11 cellular contexts compared by ENCODE assay signal in genomic region chr7:90710466-90710850, GRCh38.
DNase-seq lines count a peak whose midpoint lies in the region; ATAC-seq, FAIRE-seq and TF ChIP-seq lines count a peak whose summit lies in the region.
"Had no signal": no experiment of that assay in that cellular context is flagged by ENCODE, and none has a peak within 500 bp of the region (broad histone marks: within the 10 kb centered on the region; RNA-seq: fewer than 3 reads in every experiment).

No MANE protein-coding gene starts in this region.

- H3K27me3 ChIP-seq in brain microvascular endothelial cell (replicated peaks) (no peaks in the 10 kb centered on the region), colonic mucosa (no peaks in the 10 kb centered on the region)

- intact Hi-C loops in colonic mucosa (cut with DNase I), result no loop called here

- H3K9me3 ChIP-seq in colonic mucosa, result no peaks in the 10 kb centered on the region

- H3K9ac ChIP-seq in colonic mucosa (ENCODE audit: low read depth in 2 of 2, low read length in 2 of 2), result no peak overlapping the region

- H3K27me3 Mint-ChIP-seq in stimulated activated naive B cell treated with anti-CD40 and anti-IgM and Interleukin-4, amounts not matched to agents 10 μg/mL and 1 μg/mL and 100 μg/mL, for 72 hours, result no peaks in the 10 kb centered on the region
- H3K27me3 Mint-ChIP-seq: activated naive CD4-positive, alpha-beta T cell treated with anti-CD3 and anti-CD28 coated beads, Interleukin-2, amount 10 ng/mL, durations not matched to agents 7 days and 5 days had no signal

- H3K27ac ChIP-seq in brain microvascular endothelial cell (no peak overlapping the region), colonic mucosa (no peak overlapping the region)

- peak overlapping the region; percentile 79 to 88 for H3K4me3 Mint-ChIP-seq in stimulated activated naive B cell treated with anti-CD40 and anti-IgM and Interleukin-4, amounts not matched to agents 10 μg/mL and 1 μg/mL and 100 μg/mL, for 72 hours
- H3K4me3 Mint-ChIP-seq: activated naive CD4-positive, alpha-beta T cell treated with anti-CD3 and anti-CD28 coated beads, Interleukin-2, amount 10 ng/mL, durations not matched to agents 7 days and 5 days had no signal

- ATAC-seq in HG03066 (IDR thresholded peaks at IDR 0.05; ENCODE audit: low read depth, unreplicated experiment), result peak; percentile 5
- no peak for ATAC-seq in stimulated activated naive B cell treated with anti-CD40 and anti-IgM and Interleukin-4, amounts not matched to agents 10 μg/mL and 1 μg/mL and 100 μg/mL, for 72 hours (replicated peaks)

- DNase-seq in GM19239 (ENCODE audit: insufficient read length, low spot score), result no peak
- DNase-seq in cerebellar cortex (ENCODE audit: low spot score), result peak; percentile 55
- DNase-seq in stimulated activated naive B cell treated with anti-CD40 and anti-IgM and Interleukin-4, amounts not matched to agents 10 μg/mL and 1 μg/mL and 100 μg/mL, for 72 hours, result no peak
- DNase-seq in anterior cingulate cortex (lab: John Stamatoyannopoulos, UW), result no peak
- no peak for DNase-seq in brain microvascular endothelial cell
- no peak for DNase-seq in colonic mucosa
- DNase-seq: activated CD4-positive, alpha-beta T cell treated with anti-CD3 and anti-CD28 coated beads, Interleukin-2, amount 50 U/mL, for 4 hours; activated naive CD4-positive, alpha-beta T cell treated with anti-CD3 and anti-CD28 coated beads, Interleukin-2, amount 10 ng/mL, durations not matched to agents 7 days and 5 days; effector CD4-positive, alpha-beta T cell had no signal

- in situ Hi-C loops in brain microvascular endothelial cell (cut with HindIII; ENCODE audit: low pct_ligation_motif_present, low sequenced_read_pairs), result no loop called here

- peak; percentile 86 for FAIRE-seq in GM19239 (lab: Jason Lieb, UNC)

- H3K27ac Mint-ChIP-seq in stimulated activated naive B cell treated with anti-CD40 and anti-IgM and Interleukin-4, amounts not matched to agents 10 μg/mL and 1 μg/mL and 100 μg/mL, for 72 hours, result peak overlapping the region; percentile 92
- H3K27ac Mint-ChIP-seq: activated naive CD4-positive, alpha-beta T cell treated with anti-CD3 and anti-CD28 coated beads, Interleukin-2, amount 10 ng/mL, durations not matched to agents 7 days and 5 days had no signal

- H3K4me3 ChIP-seq in brain microvascular endothelial cell (ENCODE audit: low read depth, low read length) (no peak overlapping the region), colonic mucosa (no peak overlapping the region)
- H3K4me3 ChIP-seq: skin epidermis had no signal

- no peaks in the 10 kb centered on the region for H3K9me3 Mint-ChIP-seq in stimulated activated naive B cell treated with anti-CD40 and anti-IgM and Interleukin-4, amounts not matched to agents 10 μg/mL and 1 μg/mL and 100 μg/mL, for 72 hours
- H3K9me3 Mint-ChIP-seq: activated naive CD4-positive, alpha-beta T cell treated with anti-CD3 and anti-CD28 coated beads, Interleukin-2, amount 10 ng/mL, durations not matched to agents 7 days and 5 days had no signal

- peaks cover 8 to 9% of the 10 kb centered on the region in 2 donors for H3K36me3 Mint-ChIP-seq in stimulated activated naive B cell treated with anti-CD40 and anti-IgM and Interleukin-4, amounts not matched to agents 10 μg/mL and 1 μg/mL and 100 μg/mL, for 72 hours
- H3K36me3 Mint-ChIP-seq: activated naive CD4-positive, alpha-beta T cell treated with anti-CD3 and anti-CD28 coated beads, Interleukin-2, amount 10 ng/mL, durations not matched to agents 7 days and 5 days had no signal

- H3K36me3 ChIP-seq in brain microvascular endothelial cell (replicated peaks) (no peaks in the 10 kb centered on the region), colonic mucosa (no peaks in the 10 kb centered on the region)

- H3K4me1 Mint-ChIP-seq in stimulated activated naive B cell treated with anti-CD40 and anti-IgM and Interleukin-4, amounts not matched to agents 10 μg/mL and 1 μg/mL and 100 μg/mL, for 72 hours, result peaks cover 53 to 95% of the 10 kb centered on the region in 2 donors
- H3K4me1 Mint-ChIP-seq: activated naive CD4-positive, alpha-beta T cell treated with anti-CD3 and anti-CD28 coated beads, Interleukin-2, amount 10 ng/mL, durations not matched to agents 7 days and 5 days had no signal

- TF ChIP-seq CTCF in brain microvascular endothelial cell (IDR thresholded peaks at IDR 0.05; ENCODE audit: low read depth, low read length, missing control alignments) (no peak), colonic mucosa (IDR thresholded peaks at IDR 0.05) (no peak)

- no peaks in the 10 kb centered on the region for H3K4me1 ChIP-seq in colonic mucosa
